ENCODE assay signal across 8 cellular contexts in the genomic region with DNA sequence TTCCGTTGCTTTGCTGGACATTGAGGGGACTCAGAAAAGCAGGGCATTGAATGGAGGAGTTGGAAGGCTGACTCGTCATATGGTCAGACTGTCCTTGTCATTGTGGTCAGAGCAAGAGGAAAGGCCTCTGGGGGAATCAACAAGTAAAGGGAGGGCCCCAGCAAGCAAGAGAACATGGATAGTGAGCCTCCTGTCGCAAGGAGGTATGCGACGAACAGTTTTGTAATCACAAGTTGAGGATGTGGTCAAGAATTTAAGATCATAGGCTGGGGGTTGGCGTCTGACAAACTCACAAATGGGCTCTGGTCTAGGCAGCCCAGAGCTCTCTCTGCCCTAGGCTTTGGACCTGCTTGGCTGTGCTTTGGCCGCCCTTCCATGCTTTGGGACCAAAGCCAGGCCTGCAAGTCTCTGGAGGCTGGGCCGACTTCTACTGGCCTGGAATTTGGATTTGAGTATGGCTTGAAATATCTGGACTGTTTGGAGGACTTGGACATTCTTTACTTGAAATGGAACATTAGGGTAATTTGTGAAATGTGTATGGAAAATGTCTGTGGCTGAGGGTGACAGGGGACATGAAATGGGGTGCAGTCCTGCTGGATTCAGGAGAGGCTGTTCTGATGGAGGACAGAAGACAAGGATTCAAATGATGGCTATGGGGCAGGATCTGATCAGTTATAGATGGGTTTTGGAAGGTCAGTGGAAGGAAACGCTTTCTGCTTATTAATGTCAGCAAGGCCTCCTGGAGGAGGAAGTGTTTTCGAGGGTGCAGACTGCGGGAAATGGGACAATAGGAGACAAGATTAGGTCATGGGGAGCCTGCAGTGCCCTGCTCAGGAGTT. TPM values are rescaled to one million over a fixed set of nuclear protein-coding genes. Genes with fewer than 3 reads are reported as not detected.
DNase-seq lines count a peak whose midpoint lies in the region; FAIRE-seq and TF ChIP-seq lines count a peak whose summit lies in the region.

No MANE protein-coding gene starts in this region.

- H3K27me3 ChIP-seq in vagina: no peaks in the 10 kb centered on the region

- H3K4me1 Mint-ChIP-seq in dendritic cell treated with granulocyte-macrophage colony-stimulating factor and Interleukin-4, amounts not matched to agents 40 ng/mL and 50 ng/mL, for 4 days (ENCODE audit: low read depth): peaks cover 67% of the 10 kb centered on the region
- peaks cover 64% of the 10 kb centered on the region for H3K4me1 Mint-ChIP-seq in mesothelial cell of epicardium

- DNase-seq in NOMO-1 treated with dmso at 0.1 percent for 144 hours (lab: John Stamatoyannopoulos, UW; ENCODE audit: unreplicated experiment): peak; percentile 69
- no peak for DNase-seq in mesothelial cell of epicardium (ENCODE audit: low spot score in 2 of 2, unreplicated experiment in 2 of 2)
- no peak for DNase-seq in vagina (ENCODE audit: extremely low spot score in 2 of 2)
- no peak for DNase-seq in NCI-H1436 treated with DMSO at 0.1 percent for 48 hours (lab: John Stamatoyannopoulos, UW)
- DNase-seq in GM19240 (ENCODE audit: insufficient read length, low spot score): no peak
- DNase-seq in activated CD8-positive, alpha-beta memory T cell treated with anti-CD3 and anti-CD28 coated beads, Interleukin-2, amount 50 U/mL, for 48 hours: no peak
- DNase-seq in H54 (ENCODE audit: insufficient read length, low spot score): no peak

- peaks cover 5% of the 10 kb centered on the region for H3K27me3 Mint-ChIP-seq in dendritic cell treated with granulocyte-macrophage colony-stimulating factor and Interleukin-4, amounts not matched to agents 40 ng/mL and 50 ng/mL, for 4 days
- no peaks in the 10 kb centered on the region for H3K27me3 Mint-ChIP-seq in mesothelial cell of epicardium (ENCODE audit: low read depth)

- H3K4me3 ChIP-seq in vagina: peak overlapping the region in 1 of 2 donors; percentile 75

- H3K9me3 ChIP-seq in vagina: no peaks in the 10 kb centered on the region

- peak overlapping the region; percentile 32 for H3K4me3 Mint-ChIP-seq in dendritic cell treated with granulocyte-macrophage colony-stimulating factor and Interleukin-4, amounts not matched to agents 40 ng/mL and 50 ng/mL, for 4 days
- H3K4me3 Mint-ChIP-seq in mesothelial cell of epicardium: peak overlapping the region; percentile 69

- peak overlapping the region; percentile 83 for H3K27ac Mint-ChIP-seq in dendritic cell treated with granulocyte-macrophage colony-stimulating factor and Interleukin-4, amounts not matched to agents 40 ng/mL and 50 ng/mL, for 4 days
- H3K27ac Mint-ChIP-seq in mesothelial cell of epicardium: peak overlapping the region; percentile 93

- H3K4me1 ChIP-seq in vagina: peaks cover 84% of the 10 kb centered on the region

- no peaks in the 10 kb centered on the region for H3K36me3 ChIP-seq in vagina

- intact Hi-C loops in dendritic cell treated with granulocyte-macrophage colony-stimulating factor and Interleukin-4, amounts not matched to agents 40 ng/mL and 50 ng/mL, for 4 days (cut with micrococcal nuclease): no loop called here
- intact Hi-C loops in vagina (cut with DNase I): no loop called here

- H3K9me3 Mint-ChIP-seq in dendritic cell treated with granulocyte-macrophage colony-stimulating factor and Interleukin-4, amounts not matched to agents 40 ng/mL and 50 ng/mL, for 4 days: no peaks in the 10 kb centered on the region
- no peaks in the 10 kb centered on the region for H3K9me3 Mint-ChIP-seq in mesothelial cell of epicardium

- no peak for FAIRE-seq in H54 (lab: Jason Lieb, UNC)

- peaks cover 25% of the 10 kb centered on the region for H3K36me3 Mint-ChIP-seq in dendritic cell treated with granulocyte-macrophage colony-stimulating factor and Interleukin-4, amounts not matched to agents 40 ng/mL and 50 ng/mL, for 4 days (ENCODE audit: low read depth)
- no peaks in the 10 kb centered on the region for H3K36me3 Mint-ChIP-seq in mesothelial cell of epicardium

- TF ChIP-seq POLR2A in vagina (IDR thresholded peaks at IDR 0.05): no peak
- no peak for TF ChIP-seq POLR2A in H54 (IDR thresholded peaks at IDR 0.05; ENCODE audit: low read depth, low read length)

- TF ChIP-seq CTCF in mesothelial cell of epicardium (IDR thresholded peaks at IDR 0.05; ENCODE audit: unreplicated experiment): no peak
- TF ChIP-seq CTCF in vagina (IDR thresholded peaks at IDR 0.05): no peak

- peak overlapping the region; percentile 94 for H3K27ac ChIP-seq in vagina

RNA-seq across cellular contexts. Expression of gene NDST1, which starts 19.2 kb away (rescaled TPM):
- 129 to 132 TPM (median 132 TPM) in 3 replicates for total RNA-seq in mesothelial cell of epicardium
- total RNA-seq in vagina: 73.9 TPM

RNA-seq across cellular contexts. Expression of gene RPS14, which starts 39.2 kb away (rescaled TPM):
- total RNA-seq in mesothelial cell of epicardium (2,586 to 2,705 TPM (median 2,627 TPM) in 3 replicates), vagina (3,194 TPM)
